In the genomic region with DNA sequence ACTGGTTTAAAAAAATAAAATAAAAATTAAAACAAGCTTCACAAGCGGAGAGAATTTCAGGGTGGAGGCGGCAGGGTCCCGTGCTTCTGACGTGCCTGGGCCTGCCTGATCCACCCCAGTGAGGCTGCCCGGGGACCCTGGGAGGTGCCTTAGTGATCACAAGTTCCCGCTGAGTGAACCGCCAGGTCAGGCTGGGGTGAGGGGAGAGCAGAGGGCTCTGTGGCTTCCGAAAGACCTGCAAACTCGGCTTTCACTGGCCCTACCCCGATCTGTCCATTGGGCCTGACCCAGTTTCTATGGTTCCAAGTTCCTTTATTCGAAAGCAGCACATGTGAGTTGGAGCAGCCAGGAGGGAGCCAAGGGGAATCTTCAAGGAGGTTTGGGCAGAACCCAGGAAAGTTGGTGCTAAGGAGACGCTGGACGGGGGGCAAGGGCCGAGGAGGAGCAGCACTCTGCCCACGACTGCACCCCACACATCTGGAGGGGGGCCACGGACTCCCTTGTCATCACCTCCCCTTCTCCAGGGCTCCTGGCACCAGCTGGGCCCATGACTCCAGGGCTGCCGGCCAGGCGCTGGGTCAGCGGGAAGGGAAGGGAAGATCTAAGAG, we compare ENCODE assay signal across 1 cellular context.
TF ChIP-seq lines count a peak whose summit lies in the region.

No MANE protein-coding gene starts in this region.

TF ChIP-seq in GM23338, 12 proteins besides CTCF, POLR2A, EP300 and RAD21 (continued from another document):
- TF ChIP-seq, protein P1, sequence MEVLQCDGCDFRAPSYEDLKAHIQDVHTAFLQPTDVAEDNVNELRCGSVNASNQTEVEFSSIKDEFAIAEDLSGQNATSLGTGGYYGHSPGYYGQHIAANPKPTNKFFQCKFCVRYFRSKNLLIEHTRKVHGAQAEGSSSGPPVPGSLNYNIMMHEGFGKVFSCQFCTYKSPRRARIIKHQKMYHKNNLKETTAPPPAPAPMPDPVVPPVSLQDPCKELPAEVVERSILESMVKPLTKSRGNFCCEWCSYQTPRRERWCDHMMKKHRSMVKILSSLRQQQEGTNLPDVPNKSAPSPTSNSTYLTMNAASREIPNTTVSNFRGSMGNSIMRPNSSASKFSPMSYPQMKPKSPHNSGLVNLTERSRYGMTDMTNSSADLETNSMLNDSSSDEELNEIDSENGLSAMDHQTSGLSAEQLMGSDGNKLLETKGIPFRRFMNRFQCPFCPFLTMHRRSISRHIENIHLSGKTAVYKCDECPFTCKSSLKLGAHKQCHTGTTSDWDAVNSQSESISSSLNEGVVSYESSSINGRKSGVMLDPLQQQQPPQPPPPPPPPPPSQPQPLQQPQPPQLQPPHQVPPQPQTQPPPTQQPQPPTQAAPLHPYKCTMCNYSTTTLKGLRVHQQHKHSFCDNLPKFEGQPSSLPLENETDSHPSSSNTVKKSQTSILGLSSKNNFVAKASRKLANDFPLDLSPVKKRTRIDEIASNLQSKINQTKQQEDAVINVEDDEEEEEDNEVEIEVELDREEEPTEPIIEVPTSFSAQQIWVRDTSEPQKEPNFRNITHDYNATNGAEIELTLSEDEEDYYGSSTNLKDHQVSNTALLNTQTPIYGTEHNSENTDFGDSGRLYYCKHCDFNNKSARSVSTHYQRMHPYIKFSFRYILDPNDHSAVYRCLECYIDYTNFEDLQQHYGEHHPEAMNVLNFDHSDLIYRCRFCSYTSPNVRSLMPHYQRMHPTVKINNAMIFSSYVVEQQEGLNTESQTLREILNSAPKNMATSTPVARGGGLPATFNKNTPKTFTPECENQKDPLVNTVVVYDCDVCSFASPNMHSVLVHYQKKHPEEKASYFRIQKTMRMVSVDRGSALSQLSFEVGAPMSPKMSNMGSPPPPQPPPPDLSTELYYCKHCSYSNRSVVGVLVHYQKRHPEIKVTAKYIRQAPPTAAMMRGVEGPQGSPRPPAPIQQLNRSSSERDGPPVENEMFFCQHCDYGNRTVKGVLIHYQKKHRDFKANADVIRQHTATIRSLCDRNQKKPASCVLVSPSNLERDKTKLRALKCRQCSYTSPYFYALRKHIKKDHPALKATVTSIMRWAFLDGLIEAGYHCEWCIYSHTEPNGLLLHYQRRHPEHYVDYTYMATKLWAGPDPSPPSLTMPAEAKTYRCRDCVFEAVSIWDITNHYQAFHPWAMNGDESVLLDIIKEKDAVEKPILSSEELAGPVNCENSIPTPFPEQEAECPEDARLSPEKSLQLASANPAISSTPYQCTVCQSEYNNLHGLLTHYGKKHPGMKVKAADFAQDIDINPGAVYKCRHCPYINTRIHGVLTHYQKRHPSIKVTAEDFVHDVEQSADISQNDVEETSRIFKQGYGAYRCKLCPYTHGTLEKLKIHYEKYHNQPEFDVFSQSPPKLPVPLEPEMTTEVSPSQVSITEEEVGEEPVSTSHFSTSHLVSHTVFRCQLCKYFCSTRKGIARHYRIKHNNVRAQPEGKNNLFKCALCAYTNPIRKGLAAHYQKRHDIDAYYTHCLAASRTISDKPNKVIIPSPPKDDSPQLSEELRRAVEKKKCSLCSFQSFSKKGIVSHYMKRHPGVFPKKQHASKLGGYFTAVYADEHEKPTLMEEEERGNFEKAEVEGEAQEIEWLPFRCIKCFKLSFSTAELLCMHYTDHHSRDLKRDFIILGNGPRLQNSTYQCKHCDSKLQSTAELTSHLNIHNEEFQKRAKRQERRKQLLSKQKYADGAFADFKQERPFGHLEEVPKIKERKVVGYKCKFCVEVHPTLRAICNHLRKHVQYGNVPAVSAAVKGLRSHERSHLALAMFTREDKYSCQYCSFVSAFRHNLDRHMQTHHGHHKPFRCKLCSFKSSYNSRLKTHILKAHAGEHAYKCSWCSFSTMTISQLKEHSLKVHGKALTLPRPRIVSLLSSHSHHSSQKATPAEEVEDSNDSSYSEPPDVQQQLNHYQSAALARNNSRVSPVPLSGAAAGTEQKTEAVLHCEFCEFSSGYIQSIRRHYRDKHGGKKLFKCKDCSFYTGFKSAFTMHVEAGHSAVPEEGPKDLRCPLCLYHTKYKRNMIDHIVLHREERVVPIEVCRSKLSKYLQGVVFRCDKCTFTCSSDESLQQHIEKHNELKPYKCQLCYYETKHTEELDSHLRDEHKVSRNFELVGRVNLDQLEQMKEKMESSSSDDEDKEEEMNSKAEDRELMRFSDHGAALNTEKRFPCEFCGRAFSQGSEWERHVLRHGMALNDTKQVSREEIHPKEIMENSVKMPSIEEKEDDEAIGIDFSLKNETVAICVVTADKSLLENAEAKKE (CRISPR knock-in tag; IDR thresholded peaks at IDR 0.05), result no peak
- TF ChIP-seq JUNB (IDR thresholded peaks at IDR 0.05; ENCODE audit: unreplicated experiment), result no peak
- no peak for TF ChIP-seq ZNF114 (CRISPR knock-in tag; IDR thresholded peaks at IDR 0.05)
- no peak for TF ChIP-seq ZNF331 (CRISPR knock-in tag; IDR thresholded peaks at IDR 0.05; ENCODE audit: low read depth)
- TF ChIP-seq POLR2AphosphoS5 (IDR thresholded peaks at IDR 0.05; ENCODE audit: low read depth), result no peak
- TF ChIP-seq, protein P2, sequence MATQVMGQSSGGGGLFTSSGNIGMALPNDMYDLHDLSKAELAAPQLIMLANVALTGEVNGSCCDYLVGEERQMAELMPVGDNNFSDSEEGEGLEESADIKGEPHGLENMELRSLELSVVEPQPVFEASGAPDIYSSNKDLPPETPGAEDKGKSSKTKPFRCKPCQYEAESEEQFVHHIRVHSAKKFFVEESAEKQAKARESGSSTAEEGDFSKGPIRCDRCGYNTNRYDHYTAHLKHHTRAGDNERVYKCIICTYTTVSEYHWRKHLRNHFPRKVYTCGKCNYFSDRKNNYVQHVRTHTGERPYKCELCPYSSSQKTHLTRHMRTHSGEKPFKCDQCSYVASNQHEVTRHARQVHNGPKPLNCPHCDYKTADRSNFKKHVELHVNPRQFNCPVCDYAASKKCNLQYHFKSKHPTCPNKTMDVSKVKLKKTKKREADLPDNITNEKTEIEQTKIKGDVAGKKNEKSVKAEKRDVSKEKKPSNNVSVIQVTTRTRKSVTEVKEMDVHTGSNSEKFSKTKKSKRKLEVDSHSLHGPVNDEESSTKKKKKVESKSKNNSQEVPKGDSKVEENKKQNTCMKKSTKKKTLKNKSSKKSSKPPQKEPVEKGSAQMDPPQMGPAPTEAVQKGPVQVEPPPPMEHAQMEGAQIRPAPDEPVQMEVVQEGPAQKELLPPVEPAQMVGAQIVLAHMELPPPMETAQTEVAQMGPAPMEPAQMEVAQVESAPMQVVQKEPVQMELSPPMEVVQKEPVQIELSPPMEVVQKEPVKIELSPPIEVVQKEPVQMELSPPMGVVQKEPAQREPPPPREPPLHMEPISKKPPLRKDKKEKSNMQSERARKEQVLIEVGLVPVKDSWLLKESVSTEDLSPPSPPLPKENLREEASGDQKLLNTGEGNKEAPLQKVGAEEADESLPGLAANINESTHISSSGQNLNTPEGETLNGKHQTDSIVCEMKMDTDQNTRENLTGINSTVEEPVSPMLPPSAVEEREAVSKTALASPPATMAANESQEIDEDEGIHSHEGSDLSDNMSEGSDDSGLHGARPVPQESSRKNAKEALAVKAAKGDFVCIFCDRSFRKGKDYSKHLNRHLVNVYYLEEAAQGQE (IDR thresholded peaks at IDR 0.05; ENCODE audit: unreplicated experiment), result no peak
- TF ChIP-seq EZH2phosphoT487 (IDR thresholded peaks at IDR 0.05; ENCODE audit: unreplicated experiment), result no peak
- TF ChIP-seq CREB1 (CRISPR knock-in tag; IDR thresholded peaks at IDR 0.05; ENCODE audit: low read depth), result no peak
- no peak for TF ChIP-seq EZH2 (IDR thresholded peaks at IDR 0.05; ENCODE audit: low read depth, unreplicated experiment)
- no peak for TF ChIP-seq STAT1 (IDR thresholded peaks at IDR 0.05; ENCODE audit: unreplicated experiment)
